In genomic region chr3:111853071-111853470, GRCh38 we compare ENCODE assay signal across 16 cellular contexts. TPM values are rescaled to one million over a fixed set of nuclear protein-coding genes. Genes with fewer than 3 reads are reported as not detected.
A peak's percentile ranks its signal among the peaks of the same experiment; 100 is the strongest.
DNase-seq lines count a peak whose midpoint lies in the region; ATAC-seq and TF ChIP-seq lines count a peak whose summit lies in the region.
"Had no signal": no experiment of that assay in that cellular context is flagged by ENCODE, and none has a peak within 500 bp of the region (broad histone marks: within the 10 kb centered on the region; RNA-seq: fewer than 3 reads in every experiment).

No MANE protein-coding gene starts in this region.

- H3K4me3 ChIP-seq in hepatocyte (no peak overlapping the region), smooth muscle cell (no peak overlapping the region)
- H3K4me3 ChIP-seq: PC-9 had no signal

- no peaks in the 10 kb centered on the region for H3K36me3 Mint-ChIP-seq in HFFc6 (ENCODE audit: low read depth)
- no peaks in the 10 kb centered on the region for H3K36me3 Mint-ChIP-seq in activated CD8-positive, alpha-beta T cell treated with anti-CD3 and anti-CD28 coated beads, Interleukin-2, amount 10 ng/mL, durations not matched to agents 7 days and 5 days (ENCODE audit: low read depth)

- H2AFZ ChIP-seq in hepatocyte (no peak overlapping the region), smooth muscle cell (ENCODE audit: low read depth) (no peak overlapping the region)
- H2AFZ ChIP-seq: PC-9 had no signal

- H3K9me3 ChIP-seq in hepatocyte (ENCODE audit: low read depth) (no peaks in the 10 kb centered on the region), smooth muscle cell (replicated peaks; ENCODE audit: low read depth) (no peaks in the 10 kb centered on the region)

- H3K27me3 Mint-ChIP-seq in HFFc6 (ENCODE audit: insufficient read depth): no peaks in the 10 kb centered on the region
- peaks cover 21% of the 10 kb centered on the region for H3K27me3 Mint-ChIP-seq in activated CD8-positive, alpha-beta T cell treated with anti-CD3 and anti-CD28 coated beads, Interleukin-2, amount 10 ng/mL, durations not matched to agents 7 days and 5 days (ENCODE audit: low read depth)

- TF ChIP-seq CTCF in HFFc6 (IDR thresholded peaks at IDR 0.05) (no peak), hepatocyte (IDR thresholded peaks at IDR 0.05; ENCODE audit: poor library complexity) (no peak), smooth muscle cell (IDR thresholded peaks at IDR 0.05; ENCODE audit: borderline replicate concordance, insufficient read depth, poor library complexity, severe bottlenecking) (no peak)

- H3K4me1 Mint-ChIP-seq in HFFc6 (ENCODE audit: low read depth): peaks cover 79% of the 10 kb centered on the region
- peaks cover 7% of the 10 kb centered on the region for H3K4me1 Mint-ChIP-seq in activated CD8-positive, alpha-beta T cell treated with anti-CD3 and anti-CD28 coated beads, Interleukin-2, amount 10 ng/mL, durations not matched to agents 7 days and 5 days (ENCODE audit: low read depth)

- no peaks in the 10 kb centered on the region for H3K9me2 ChIP-seq in hepatocyte (replicated peaks; ENCODE audit: insufficient read depth)

- H3K27me3 ChIP-seq in hepatocyte: no peaks in the 10 kb centered on the region
- no peaks in the 10 kb centered on the region for H3K27me3 ChIP-seq in smooth muscle cell (ENCODE audit: low read depth)

- peaks cover 9% of the 10 kb centered on the region for H3F3A ChIP-seq in smooth muscle cell (ENCODE audit: low read depth)

- no peak for ATAC-seq in activated CD8-positive, alpha-beta T cell treated with anti-CD3 and anti-CD28 coated beads, Interleukin-2, amount 10 ng/mL, durations not matched to agents 7 days and 5 days

- H3K27ac ChIP-seq in hepatocyte (no peak overlapping the region), smooth muscle cell (ENCODE audit: low read depth) (peak overlapping the region; percentile 82)

- H3K79me2 ChIP-seq in hepatocyte: peaks cover 3% of the 10 kb centered on the region
- no peaks in the 10 kb centered on the region for H3K79me2 ChIP-seq in smooth muscle cell (ENCODE audit: low read depth)

- no peaks in the 10 kb centered on the region for H3K9me3 Mint-ChIP-seq in HFFc6
- H3K9me3 Mint-ChIP-seq in activated CD8-positive, alpha-beta T cell treated with anti-CD3 and anti-CD28 coated beads, Interleukin-2, amount 10 ng/mL, durations not matched to agents 7 days and 5 days (ENCODE audit: insufficient read depth): no peaks in the 10 kb centered on the region

- WGBS in hepatocyte (ENCODE audit: low lambda C conversion rate, missing lambda C conversion rate): 82% methylated on average over 1 of the region's 1 CpG
- 97% methylated on average over 1 of the region's 1 CpG for WGBS in smooth muscle cell (ENCODE audit: low lambda C conversion rate)

- peak overlapping the region; percentile 11; the same call in 1 of the 2 replicates for H3K27ac Mint-ChIP-seq in HFFc6
- no peak overlapping the region for H3K27ac Mint-ChIP-seq in activated CD8-positive, alpha-beta T cell treated with anti-CD3 and anti-CD28 coated beads, Interleukin-2, amount 10 ng/mL, durations not matched to agents 7 days and 5 days

- POLR2A ChIA-PET in activated CD8-positive, alpha-beta T cell treated with anti-CD3 and anti-CD28 coated beads, Interleukin-2, amount 10 ng/mL, durations not matched to agents 7 days and 5 days (lab: Charles Lee): no interaction called here
- POLR2A ChIA-PET in HEK293T (lab: Yijun Ruan, JAX): no interaction called here

- no peak for DNase-seq in HFFc6
- peak; percentile 71 to 72 for DNase-seq in dermis microvascular lymphatic vessel endothelial cell (ENCODE audit: low read depth in 2 of 2)
- DNase-seq in hepatocyte (ENCODE audit: low spot score): no peak
- no peak for DNase-seq in smooth muscle cell (lab: John Stamatoyannopoulos, UW; ENCODE audit: unreplicated experiment)
- DNase-seq in activated CD8-positive, alpha-beta T cell treated with anti-CD3 and anti-CD28 coated beads, Interleukin-2, amount 10 ng/mL, durations not matched to agents 7 days and 5 days: no peak
- no peak for DNase-seq in D341Med (ENCODE audit: low spot score)
- no peak for DNase-seq in NCI-H2107 (lab: John Stamatoyannopoulos, UW)
- no peak for DNase-seq in HEK293T (ENCODE audit: extremely low spot score)
- DNase-seq: Calu3, MV-4-11, NCI-H2029, NCI-H446 treated with DMSO at 0.1 percent for 48 hours, NCI-H526 treated with DMSO at 0.1 percent for 48 hours, PC-9, Right ventricle myocardium superior had no signal

- CTCF ChIA-PET in activated CD8-positive, alpha-beta T cell treated with anti-CD3 and anti-CD28 coated beads, Interleukin-2, amount 10 ng/mL, durations not matched to agents 7 days and 5 days (lab: Charles Lee): no interaction called here
- CTCF ChIA-PET in HEK293T (lab: Yijun Ruan, JAX): interaction anchor here (0.5 kb wide), 1 partner anchor 137 kb away, joined by 3 read pairs; no protein-coding TSS in a partner anchor

- H4K20me1 ChIP-seq in hepatocyte (ENCODE audit: insufficient read depth, poor library complexity, severe bottlenecking) (no peaks in the 10 kb centered on the region), smooth muscle cell (ENCODE audit: low read depth) (no peaks in the 10 kb centered on the region)

- H3K9ac ChIP-seq in smooth muscle cell (ENCODE audit: low read depth): peak overlapping the region; percentile 2

- H3K4me2 ChIP-seq in hepatocyte: peak overlapping the region; percentile 16
- H3K4me2 ChIP-seq in smooth muscle cell: peak overlapping the region; percentile 76
- H3K4me2 ChIP-seq: PC-9 had no signal

- H3K4me1 ChIP-seq in hepatocyte (ENCODE audit: insufficient read depth): peaks cover 18% of the 10 kb centered on the region
- H3K4me1 ChIP-seq in smooth muscle cell (ENCODE audit: low read depth): peaks cover 10% of the 10 kb centered on the region

- H3K36me3 ChIP-seq in hepatocyte (replicated peaks; ENCODE audit: insufficient read depth, low read depth) (no peaks in the 10 kb centered on the region), smooth muscle cell (ENCODE audit: low read depth) (no peaks in the 10 kb centered on the region)

- no peak overlapping the region for H3K4me3 Mint-ChIP-seq in HFFc6
- H3K4me3 Mint-ChIP-seq in activated CD8-positive, alpha-beta T cell treated with anti-CD3 and anti-CD28 coated beads, Interleukin-2, amount 10 ng/mL, durations not matched to agents 7 days and 5 days: no peak overlapping the region

TF ChIP-seq in HEK293T, 16 proteins besides CTCF, POLR2A, EP300 and RAD21:
- no peak for TF ChIP-seq LEF1 (IDR thresholded peaks at IDR 0.05; ENCODE audit: borderline replicate concordance)
- no peak for TF ChIP-seq FOXM1 (IDR thresholded peaks at IDR 0.05; ENCODE audit: borderline replicate concordance)
- TF ChIP-seq FOXK2 (IDR thresholded peaks at IDR 0.05): no peak
- TF ChIP-seq ZNF384 (IDR thresholded peaks at IDR 0.05): no peak
- TF ChIP-seq ARNT (IDR thresholded peaks at IDR 0.05): no peak
- TF ChIP-seq ELF4 (IDR thresholded peaks at IDR 0.05): no peak
- TF ChIP-seq SUZ12 (IDR thresholded peaks at IDR 0.05): no peak
- no peak for TF ChIP-seq CTBP1 (IDR thresholded peaks at IDR 0.05; ENCODE audit: borderline replicate concordance)
- TF ChIP-seq PKNOX1 (IDR thresholded peaks at IDR 0.05): no peak
- no peak for TF ChIP-seq L3MBTL2 (conservative IDR thresholded peaks at IDR 0.05)
- TF ChIP-seq SP1 (IDR thresholded peaks at IDR 0.05): no peak
- no peak for TF ChIP-seq HDGF (IDR thresholded peaks at IDR 0.05; ENCODE audit: borderline replicate concordance)
- TF ChIP-seq NFRKB (IDR thresholded peaks at IDR 0.05): no peak
- TF ChIP-seq FOXA1 (IDR thresholded peaks at IDR 0.05): no peak
- TF ChIP-seq BHLHE40 (IDR thresholded peaks at IDR 0.05; ENCODE audit: borderline replicate concordance): no peak
TF ChIP-seq in HEK293T: peak in this region for 0.

RNA-seq across cellular contexts. Expression of gene PHLDB2, which starts 6.0 kb away (rescaled TPM):
- total RNA-seq in HFFc6 (2021; fragmentation: NEBNext Ultra II Directional; extraction: Animal tissue kit (Norgen Biotek cat#: 25700)): 10 to 100 TPM; 35.4 to 55.9 (median 37.6) TPM
- total RNA-seq in dermis microvascular lymphatic vessel endothelial cell (35.2 and 49.4 TPM in 2 replicates), hepatocyte (52.0 and 52.7 TPM in 2 replicates), smooth muscle cell (79.7 and 93.3 TPM in 2 replicates)
- polyA plus RNA-seq in hepatocyte (43.0 and 49.0 TPM in 2 replicates), smooth muscle cell (40.5 and 45.4 TPM in 2 replicates)
- total RNA-seq in activated CD8-positive, alpha-beta T cell treated with anti-CD3 and anti-CD28 coated beads, Interleukin-2, amount 10 ng/mL, durations not matched to agents 7 days and 5 days: 1 to 10 TPM; 2.5 to 4.1 TPM
- total RNA-seq: HT-29 had no signal

Comparison
In these comparisons a context has a peak if more than half of its experiments do, and no peak if none do; other contexts are left out.
1. DNase-seq: peak in dermis microvascular lymphatic vessel endothelial cell (2 of 2); none in HFFc6 (single experiment), hepatocyte (single experiment), smooth muscle cell (single experiment), activated CD8-positive, alpha-beta T cell treated with anti-CD3 and anti-CD28 coated beads, Interleukin-2, amount 10 ng/mL, durations not matched to agents 7 days and 5 days (single experiment), D341Med (single experiment), NCI-H2107 (single experiment) and HEK293T (single experiment).